In genomic region chr22:44245438-44245837, GRCh38 we compare ENCODE assay signal across 19 cellular contexts.
"Had no signal": no experiment of that assay in that cellular context is flagged by ENCODE, and none has a peak within 500 bp of the region (broad histone marks: within the 10 kb centered on the region; RNA-seq: fewer than 3 reads in every experiment).

No MANE protein-coding gene starts in this region.

- H3K4me1 ChIP-seq: parathyroid adenoma, vagina had no signal

- H3K4me3 ChIP-seq: vagina had no signal

- DNase-seq: activated CD4-positive, alpha-beta T cell treated with anti-CD3 and anti-CD28 coated beads, Interleukin-2, amount 10 ng/mL, durations not matched to agents 7 days and 5 days; activated CD8-positive, alpha-beta T cell treated with anti-CD3 and anti-CD28 coated beads, Interleukin-2, amount 10 ng/mL, durations not matched to agents 7 days and 5 days; activated gamma-delta T cell; effector memory CD8-positive, alpha-beta T cell; kidney; mesendoderm; natural killer cell; stimulated activated CD4-positive, alpha-beta T cell treated with anti-CD3 and anti-CD28 coated beads, Interleukin-1b, Interleukin-23, amount 100 ng/mL, for 48 hours; stimulated activated CD8-positive, alpha-beta memory T cell treated with anti-CD3 and anti-CD28 coated beads, Interleukin-4, amount 100 ng/mL, for 48 hours; stimulated activated naive CD4-positive, alpha-beta T cell; substantia nigra; T-helper 1 cell; trophoblast cell had no signal

- H3K27ac Mint-ChIP-seq: activated CD4-positive, alpha-beta T cell treated with anti-CD3 and anti-CD28 coated beads, Interleukin-2, amount 10 ng/mL, durations not matched to agents 7 days and 5 days; activated CD8-positive, alpha-beta T cell treated with anti-CD3 and anti-CD28 coated beads, Interleukin-2, amount 10 ng/mL, durations not matched to agents 7 days and 5 days; activated naive CD4-positive, alpha-beta T cell treated with anti-CD3 and anti-CD28 coated beads, Interleukin-2, amount 50 U/mL, for 24 hours; effector memory CD8-positive, alpha-beta T cell; natural killer cell had no signal

- H3K79me2 ChIP-seq: parathyroid adenoma had no signal

- H3K36me3 Mint-ChIP-seq: natural killer cell had no signal

- H2AFZ ChIP-seq: parathyroid adenoma had no signal

- H3K27ac ChIP-seq: epithelial cell of prostate, neutrophil, parathyroid adenoma, vagina had no signal

- H3K4me1 Mint-ChIP-seq: activated CD4-positive, alpha-beta T cell treated with anti-CD3 and anti-CD28 coated beads, Interleukin-2, amount 10 ng/mL, durations not matched to agents 7 days and 5 days; activated naive CD4-positive, alpha-beta T cell treated with anti-CD3 and anti-CD28 coated beads, Interleukin-2, amount 50 U/mL, for 24 hours; natural killer cell had no signal

- H3K27me3 ChIP-seq: vagina had no signal

- H3K4me3 Mint-ChIP-seq: activated CD4-positive, alpha-beta T cell treated with anti-CD3 and anti-CD28 coated beads, Interleukin-2, amount 10 ng/mL, durations not matched to agents 7 days and 5 days; activated CD8-positive, alpha-beta T cell treated with anti-CD3 and anti-CD28 coated beads, Interleukin-2, amount 10 ng/mL, durations not matched to agents 7 days and 5 days; activated naive CD4-positive, alpha-beta T cell treated with anti-CD3 and anti-CD28 coated beads, Interleukin-2, amount 50 U/mL, for 24 hours; effector memory CD8-positive, alpha-beta T cell; natural killer cell had no signal

- H3K9me3 ChIP-seq: vagina had no signal

- H3K36me3 ChIP-seq: neutrophil had no signal

- ATAC-seq: activated CD4-positive, CD25-positive, alpha-beta regulatory T cell treated with anti-CD3 and anti-CD28 coated beads, Interleukin-2, amount 50 U/mL, for 24 hours; activated CD8-positive, alpha-beta T cell treated with anti-CD3 and anti-CD28 coated beads, Interleukin-2, amount 10 ng/mL, durations not matched to agents 7 days and 5 days; effector memory CD8-positive, alpha-beta T cell had no signal

- H3K9ac ChIP-seq: parathyroid adenoma had no signal
